ENCODE assay signal across 20 cellular contexts in genomic region chr10:80425901-80426300, GRCh38. TPM values are rescaled to one million over a fixed set of nuclear protein-coding genes. Genes with fewer than 3 reads are reported as not detected.
A peak's percentile ranks its signal among the peaks of the same experiment; 100 is the strongest.
DNase-seq lines count a peak whose midpoint lies in the region; TF ChIP-seq lines count a peak whose summit lies in the region.
"Had no signal": no experiment of that assay in that cellular context is flagged by ENCODE, and none has a peak within 500 bp of the region (broad histone marks: within the 10 kb centered on the region; RNA-seq: fewer than 3 reads in every experiment).

No MANE protein-coding gene starts in this region.

- peak overlapping the region; percentile 37 for H3K27ac ChIP-seq in subcutaneous abdominal adipose tissue (ENCODE audit: low read depth, low read length)
- H3K27ac ChIP-seq: 22Rv1; A549; BLaER1 treated with 17β-estradiol and CSF1 and Interleukin-3, amounts not matched to agents 10 nM and 100 nM; C4-2B had no signal

- no peaks in the 10 kb centered on the region for H3K4me1 Mint-ChIP-seq in activated naive CD4-positive, alpha-beta T cell treated with anti-CD3 and anti-CD28 coated beads, Interleukin-2, amount 10 ng/mL, durations not matched to agents 7 days and 5 days
- H3K4me1 Mint-ChIP-seq in activated naive CD4-positive, alpha-beta T cell treated with anti-CD3 and anti-CD28 coated beads for 36 hours (ENCODE audit: low read depth): peaks cover 4% of the 10 kb centered on the region
- peaks cover 20% of the 10 kb centered on the region for H3K4me1 Mint-ChIP-seq in glutamatergic neuron (ENCODE audit: low read depth, unreplicated experiment)

- no peaks in the 10 kb centered on the region for H3K9me3 ChIP-seq in subcutaneous abdominal adipose tissue (ENCODE audit: control insufficient read depth in 5 of 5, low read length in 5 of 5)
- H3K9me3 ChIP-seq: A549; BLaER1 treated with 17β-estradiol and CSF1 and Interleukin-3, amounts not matched to agents 10 nM and 100 nM; Caco-2 had no signal

- H3K36me3 Mint-ChIP-seq in activated naive CD4-positive, alpha-beta T cell treated with anti-CD3 and anti-CD28 coated beads, Interleukin-2, amount 10 ng/mL, durations not matched to agents 7 days and 5 days: peaks cover 3% of the 10 kb centered on the region
- peaks cover 17% of the 10 kb centered on the region for H3K36me3 Mint-ChIP-seq in activated naive CD4-positive, alpha-beta T cell treated with anti-CD3 and anti-CD28 coated beads for 36 hours (ENCODE audit: low read depth)
- H3K36me3 Mint-ChIP-seq in glutamatergic neuron (ENCODE audit: unreplicated experiment): peaks cover 15% of the 10 kb centered on the region

- CTCF ChIA-PET in activated naive CD4-positive, alpha-beta T cell treated with anti-CD3 and anti-CD28 coated beads, Interleukin-2, amount 10 ng/mL, durations not matched to agents 7 days and 5 days (lab: Charles Lee): interaction anchor here (1.0 to 2.6 kb wide), 2 partner anchors 18 to 80 kb away, joined by 3 to 9 read pairs; no protein-coding TSS in a partner anchor
- CTCF ChIA-PET in activated naive CD4-positive, alpha-beta T cell treated with anti-CD3 and anti-CD28 coated beads for 36 hours (lab: Charles Lee): interaction anchor here (0.5 to 1.7 kb wide), 3 partner anchors 13 to 19 kb away, joined by 3 to 8 read pairs (median 3); no protein-coding TSS in a partner anchor

- no peak for TF ChIP-seq CTCF in glutamatergic neuron (IDR thresholded peaks at IDR 0.05; ENCODE audit: partially characterized antibody, unreplicated experiment)

- peak overlapping the region; percentile 21 for H3K27ac Mint-ChIP-seq in activated naive CD4-positive, alpha-beta T cell treated with anti-CD3 and anti-CD28 coated beads, Interleukin-2, amount 10 ng/mL, durations not matched to agents 7 days and 5 days
- H3K27ac Mint-ChIP-seq in activated naive CD4-positive, alpha-beta T cell treated with anti-CD3 and anti-CD28 coated beads for 36 hours: no peak overlapping the region
- H3K27ac Mint-ChIP-seq in glutamatergic neuron (ENCODE audit: unreplicated experiment): peak overlapping the region; percentile 13
- H3K27ac Mint-ChIP-seq: B cell; CD4-positive, alpha-beta T cell; CD8-positive, alpha-beta T cell had no signal

- H3K9ac ChIP-seq in subcutaneous abdominal adipose tissue (ENCODE audit: low read length in 5 of 5): no peak overlapping the region
- H3K9ac ChIP-seq: BLaER1 treated with 17β-estradiol and CSF1 and Interleukin-3, amounts not matched to agents 10 nM and 100 nM had no signal

- H3K4me3 Mint-ChIP-seq in activated naive CD4-positive, alpha-beta T cell treated with anti-CD3 and anti-CD28 coated beads, Interleukin-2, amount 10 ng/mL, durations not matched to agents 7 days and 5 days: no peak overlapping the region
- no peak overlapping the region for H3K4me3 Mint-ChIP-seq in activated naive CD4-positive, alpha-beta T cell treated with anti-CD3 and anti-CD28 coated beads for 36 hours
- peak overlapping the region; percentile 31 for H3K4me3 Mint-ChIP-seq in glutamatergic neuron (ENCODE audit: unreplicated experiment)
- H3K4me3 Mint-ChIP-seq: B cell; CD4-positive, alpha-beta T cell; CD8-positive, alpha-beta T cell had no signal

- no peaks in the 10 kb centered on the region for H3K27me3 Mint-ChIP-seq in activated naive CD4-positive, alpha-beta T cell treated with anti-CD3 and anti-CD28 coated beads, Interleukin-2, amount 10 ng/mL, durations not matched to agents 7 days and 5 days
- H3K27me3 Mint-ChIP-seq in activated naive CD4-positive, alpha-beta T cell treated with anti-CD3 and anti-CD28 coated beads for 36 hours (ENCODE audit: low read depth): no peaks in the 10 kb centered on the region
- H3K27me3 Mint-ChIP-seq in glutamatergic neuron (ENCODE audit: unreplicated experiment): no peaks in the 10 kb centered on the region
- H3K27me3 Mint-ChIP-seq: B cell; CD4-positive, alpha-beta T cell had no signal

- H3K36me3 ChIP-seq in subcutaneous abdominal adipose tissue (ENCODE audit: control insufficient read depth in 5 of 5, insufficient read depth in 5 of 5, low read length in 5 of 5): peaks cover 29 to 95% (median 81%) of the 10 kb centered on the region in 5 donors

- intact Hi-C loops in activated naive CD4-positive, alpha-beta T cell treated with anti-CD3 and anti-CD28 coated beads for 36 hours (cut with micrococcal nuclease): no loop called here

- H3K4me3 ChIP-seq in subcutaneous abdominal adipose tissue (ENCODE audit: low read depth in 1 of 5, low read length in 5 of 5): no peak overlapping the region
- H3K4me3 ChIP-seq: A549; BLaER1 treated with 17β-estradiol and CSF1 and Interleukin-3, amounts not matched to agents 10 nM and 100 nM had no signal

- DNase-seq in DMS 273 (lab: John Stamatoyannopoulos, UW; ENCODE audit: unreplicated experiment) (peak; percentile 39), DMS 273 treated with DMSO at 0.1 percent for 48 hours (lab: John Stamatoyannopoulos, UW) (no peak), glutamatergic neuron (no peak), nucleus accumbens (lab: John Stamatoyannopoulos, UW) (no peak), H4 (ENCODE audit: low spot score) (no peak)
- no peak for DNase-seq in activated naive CD4-positive, alpha-beta T cell treated with anti-CD3 and anti-CD28 coated beads, Interleukin-2, amount 10 ng/mL, durations not matched to agents 7 days and 5 days
- no peak for DNase-seq in activated naive CD4-positive, alpha-beta T cell treated with anti-CD3 and anti-CD28 coated beads for 36 hours
- DNase-seq: AML-193; Caco-2; Calu3; CD4-positive, alpha-beta T cell; CD8-positive, alpha-beta T cell; DMS79 treated with DMSO at 0.1 percent for 48 hours; GF-D8 had no signal

- no peaks in the 10 kb centered on the region for H3K9me3 Mint-ChIP-seq in activated naive CD4-positive, alpha-beta T cell treated with anti-CD3 and anti-CD28 coated beads, Interleukin-2, amount 10 ng/mL, durations not matched to agents 7 days and 5 days
- no peaks in the 10 kb centered on the region for H3K9me3 Mint-ChIP-seq in activated naive CD4-positive, alpha-beta T cell treated with anti-CD3 and anti-CD28 coated beads for 36 hours
- H3K9me3 Mint-ChIP-seq in glutamatergic neuron (ENCODE audit: unreplicated experiment): peaks cover 3% of the 10 kb centered on the region
- H3K9me3 Mint-ChIP-seq: CD4-positive, alpha-beta T cell; CD8-positive, alpha-beta T cell had no signal

- H3K27me3 ChIP-seq in subcutaneous abdominal adipose tissue (ENCODE audit: control insufficient read depth in 5 of 5, insufficient read depth in 4 of 5, low read length in 5 of 5): no peaks in the 10 kb centered on the region
- H3K27me3 ChIP-seq: BLaER1 treated with 17β-estradiol and CSF1 and Interleukin-3, amounts not matched to agents 10 nM and 100 nM had no signal

- H3K4me1 ChIP-seq in subcutaneous abdominal adipose tissue (ENCODE audit: control insufficient read depth in 5 of 5, insufficient read depth in 5 of 5, low read length in 5 of 5): peaks cover 0 to 14% (median 8%) of the 10 kb centered on the region in 5 donors
- H3K4me1 ChIP-seq: Caco-2 had no signal

RNA-seq across cellular contexts. Expression of gene PRXL2A, which starts 17.6 kb away (rescaled TPM):
- 10 to 100 TPM; 17.6 to 17.7 TPM for total RNA-seq in activated naive CD4-positive, alpha-beta T cell treated with anti-CD3 and anti-CD28 coated beads for 36 hours
- total RNA-seq in glutamatergic neuron (ENCODE audit: unreplicated experiment): 164 TPM
- 14.2 and 18.4 TPM in 2 replicates for total RNA-seq in H4 (2014; rRNA removed; shearing (Covaris generic))

RNA-seq across cellular contexts. Expression of gene TSPAN14, which starts 28.2 kb away (rescaled TPM):
- total RNA-seq in activated naive CD4-positive, alpha-beta T cell treated with anti-CD3 and anti-CD28 coated beads for 36 hours: 10 to 100 TPM; 33.5 to 35.5 TPM
- total RNA-seq in glutamatergic neuron (ENCODE audit: unreplicated experiment): 141 TPM
- 16.2 and 16.4 TPM in 2 replicates for total RNA-seq in H4 (2014; rRNA removed; shearing (Covaris generic))
